8 cellular contexts compared by ENCODE assay signal in the genomic region with DNA sequence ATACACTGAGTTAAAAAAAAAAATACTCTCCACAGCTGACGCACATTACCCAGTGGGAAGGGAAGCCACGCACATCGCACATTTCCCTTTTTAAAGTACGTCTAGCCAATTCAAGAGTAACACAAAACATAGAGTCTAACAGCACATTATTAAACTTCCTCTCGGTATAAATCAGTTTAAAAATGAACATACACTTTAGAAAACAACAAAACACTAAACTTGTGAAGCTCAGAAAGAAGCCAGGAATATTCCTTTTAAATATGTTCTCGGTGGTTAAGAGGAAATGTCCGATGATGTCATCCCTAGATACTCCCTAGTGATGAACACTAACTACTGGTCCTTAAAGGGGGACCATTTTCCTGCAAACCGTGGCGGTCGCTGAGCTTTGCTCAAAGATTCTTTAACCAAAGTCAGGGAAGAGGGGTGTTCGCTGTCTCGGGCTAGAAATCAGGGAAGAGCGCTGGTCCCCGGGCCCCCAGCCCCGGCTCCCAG.
A peak's percentile ranks its signal among the peaks of the same experiment; 100 is the strongest.
DNase-seq lines count a peak whose midpoint lies in the region; ATAC-seq, FAIRE-seq and TF ChIP-seq lines count a peak whose summit lies in the region.

No MANE protein-coding gene starts in this region.

- no peaks in the 10 kb centered on the region for H3K36me3 Mint-ChIP-seq in stimulated activated effector memory CD8-positive, alpha-beta T cell treated with anti-CD3 and anti-CD28 coated beads, Interleukin-12 subunit alpha, Interleukin-12 subunit beta, amount 100 ng/mL, for 72 hours

- H3K4me1 Mint-ChIP-seq in stimulated activated effector memory CD8-positive, alpha-beta T cell treated with anti-CD3 and anti-CD28 coated beads, Interleukin-12 subunit alpha, Interleukin-12 subunit beta, amount 100 ng/mL, for 72 hours: peaks cover 7% of the 10 kb centered on the region

- DNase-seq in DMS153 treated with DMSO at 0.1 percent for 48 hours (lab: John Stamatoyannopoulos, UW; ENCODE audit: unreplicated experiment) (peak; percentile 3), NCI-H774 (lab: John Stamatoyannopoulos, UW) (peak; percentile 40), cardiac fibroblast (ENCODE audit: low read depth in 2 of 2) (peak; percentile 19 to 59)
- no peak for DNase-seq in stimulated activated effector memory CD8-positive, alpha-beta T cell treated with anti-CD3 and anti-CD28 coated beads, Interleukin-12 subunit alpha, Interleukin-12 subunit beta, amount 100 ng/mL, for 72 hours (ENCODE audit: low spot score in 2 of 2)
- no peak for DNase-seq in NK-92 treated with Interleukin-12 subunit alpha and Interleukin-12 subunit beta, amount 100 ng/mL, for 24 hours (lab: John Stamatoyannopoulos, UW)

- TF ChIP-seq CTCF in cardiac fibroblast (IDR thresholded peaks at IDR 0.05; ENCODE audit: low read depth, low read length): no peak

- ATAC-seq in GM19372 (IDR thresholded peaks at IDR 0.05; ENCODE audit: low read depth, unreplicated experiment) (peak; percentile 50), HG03354 (IDR thresholded peaks at IDR 0.05; ENCODE audit: poor library complexity, severe bottlenecking, unreplicated experiment) (peak; percentile 69)
- peak; percentile 77 for ATAC-seq in stimulated activated effector memory CD8-positive, alpha-beta T cell treated with anti-CD3 and anti-CD28 coated beads, Interleukin-12 subunit alpha, Interleukin-12 subunit beta, amount 100 ng/mL, for 72 hours

- H3K4me3 Mint-ChIP-seq in stimulated activated effector memory CD8-positive, alpha-beta T cell treated with anti-CD3 and anti-CD28 coated beads, Interleukin-12 subunit alpha, Interleukin-12 subunit beta, amount 100 ng/mL, for 72 hours: peak overlapping the region; percentile 67

- peak overlapping the region; percentile 32 to 52 for H3K4me3 ChIP-seq in cardiac fibroblast (replicated peaks in 1 of 2; ENCODE audit: low read depth in 2 of 2, low read length in 2 of 2)

- H3K27ac Mint-ChIP-seq in stimulated activated effector memory CD8-positive, alpha-beta T cell treated with anti-CD3 and anti-CD28 coated beads, Interleukin-12 subunit alpha, Interleukin-12 subunit beta, amount 100 ng/mL, for 72 hours: peak overlapping the region; percentile 90

- peaks cover 1% of the 10 kb centered on the region for H3K9me3 Mint-ChIP-seq in stimulated activated effector memory CD8-positive, alpha-beta T cell treated with anti-CD3 and anti-CD28 coated beads, Interleukin-12 subunit alpha, Interleukin-12 subunit beta, amount 100 ng/mL, for 72 hours

- FAIRE-seq in islet of Langerhans (lab: Jason Lieb, UNC): peak; percentile 97

Comparison
In these comparisons a context has a peak if more than half of its experiments do, and no peak if none do; other contexts are left out.
1. DNase-seq: peak in DMS153 treated with DMSO at 0.1 percent for 48 hours (single experiment), NCI-H774 (single experiment) and cardiac fibroblast (2 of 2); none in stimulated activated effector memory CD8-positive, alpha-beta T cell treated with anti-CD3 and anti-CD28 coated beads, Interleukin-12 subunit alpha, Interleukin-12 subunit beta, amount 100 ng/mL, for 72 hours (0 of 2) and NK-92 treated with Interleukin-12 subunit alpha and Interleukin-12 subunit beta, amount 100 ng/mL, for 24 hours (single experiment).
2. Peak in every context shown above with its lines, with median percentiles within 50 percentile points of each other: ATAC-seq.